13 cellular contexts compared by ENCODE assay signal in the genomic region with DNA sequence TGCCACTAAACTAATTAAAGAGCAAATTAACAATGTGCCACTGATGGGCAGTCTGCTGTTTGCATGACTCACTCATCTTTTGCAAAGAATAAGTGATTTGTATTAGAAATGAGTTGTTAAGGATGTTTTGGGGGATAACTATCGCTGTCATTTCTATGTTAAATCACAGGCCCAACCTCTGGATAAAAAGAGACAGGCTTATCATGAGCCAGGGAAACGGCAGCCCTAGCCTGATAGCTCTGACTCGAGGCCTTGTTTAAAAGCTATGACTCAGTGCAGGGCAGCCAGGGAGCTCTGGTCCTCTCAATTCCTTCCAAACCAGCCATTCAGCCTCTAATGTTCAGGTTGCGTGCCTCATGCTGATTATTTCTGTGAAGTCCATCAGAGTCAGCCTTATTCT.
DNase-seq lines count a peak whose midpoint lies in the region; ATAC-seq lines count a peak whose summit lies in the region.
"Had no signal": no experiment of that assay in that cellular context is flagged by ENCODE, and none has a peak within 500 bp of the region (broad histone marks: within the 10 kb centered on the region; RNA-seq: fewer than 3 reads in every experiment).

No MANE protein-coding gene starts in this region.

- H3K27ac ChIP-seq in GM23248 (no peak overlapping the region), neuronal stem cell (replicated peaks; ENCODE audit: low read length) (no peak overlapping the region)
- H3K27ac ChIP-seq: stomach had no signal

- H3K9me2 ChIP-seq in GM23248 (ENCODE audit: insufficient read depth) = no peaks in the 10 kb centered on the region

- ATAC-seq in HG03521 (IDR thresholded peaks at IDR 0.05; ENCODE audit: unreplicated experiment) (no peak), GM18502 (IDR thresholded peaks at IDR 0.05; ENCODE audit: poor library complexity, unreplicated experiment) (no peak)

- H4K91ac ChIP-seq in neuronal stem cell (ENCODE audit: low read depth, low read length, poor library complexity) = no peak overlapping the region

- H2AFZ ChIP-seq in GM23248 (peak overlapping the region; percentile 32), neuronal stem cell (ENCODE audit: low read length) (no peak overlapping the region)

- H3K4me1 ChIP-seq in GM23248 (ENCODE audit: insufficient read depth) = no peaks in the 10 kb centered on the region
- H3K4me1 ChIP-seq in neuronal stem cell (ENCODE audit: control insufficient read depth in 2 of 2, insufficient read depth in 1 of 2, low read depth in 1 of 2, low read length in 2 of 2) = no peaks in the 10 kb centered on the region
- H3K4me1 ChIP-seq: stomach had no signal

- no peak overlapping the region for H3K14ac ChIP-seq in neuronal stem cell (ENCODE audit: low read length)

- H3K4me2 ChIP-seq in GM23248 (ENCODE audit: unreplicated experiment) (no peak overlapping the region), neuronal stem cell (ENCODE audit: insufficient read depth, low read length, poor library complexity, severe bottlenecking) (no peak overlapping the region)

- no peak overlapping the region for H2BK12ac ChIP-seq in neuronal stem cell (ENCODE audit: low read length)

- no peaks in the 10 kb centered on the region for H3K79me2 ChIP-seq in GM23248 (ENCODE audit: insufficient read depth)

- no peaks in the 10 kb centered on the region for H3K27me3 ChIP-seq in GM23248 (replicated peaks; ENCODE audit: insufficient read depth)
- H3K27me3 ChIP-seq in neuronal stem cell (ENCODE audit: control insufficient read depth in 3 of 3, insufficient read depth in 3 of 3, low read depth in 1 of 3, low read length in 3 of 3) = no peaks in the 10 kb centered on the region
- H3K27me3 ChIP-seq: stomach had no signal

- 54 to 56% methylated on average over 4 of the region's 4 CpGs for WGBS in GM23248 (ENCODE audit: low coverage in 1 of 2, low lambda C conversion rate in 2 of 2, missing lambda C conversion rate in 2 of 2), 2 experiments
- no CpG with 5 or more reads among the region's 4 CpGs for WGBS in neuronal stem cell (ENCODE audit: extremely low coverage in 2 of 2, insufficient read length in 2 of 2, insufficient replicate concordance in 1 of 2), 2 donors

- in situ Hi-C loops in GM23248 (cut with MboI) (no loop called here), SK-MEL-5 (cut with HindIII; ENCODE audit: low pct_unique_long_range_greater_than_20kb, low sequenced_read_pairs) (no loop called here)

- no peak overlapping the region for H3K18ac ChIP-seq in neuronal stem cell (ENCODE audit: low read length)

- H4K20me1 ChIP-seq in GM23248 (ENCODE audit: insufficient read depth) = no peaks in the 10 kb centered on the region

- H2BK15ac ChIP-seq in neuronal stem cell (ENCODE audit: low read length) = no peak overlapping the region

- H3K4ac ChIP-seq in neuronal stem cell (ENCODE audit: low read length) = no peak overlapping the region

- no peak overlapping the region for H2AK5ac ChIP-seq in neuronal stem cell (ENCODE audit: low read depth, low read length)

- no peak overlapping the region for H3K23ac ChIP-seq in neuronal stem cell (ENCODE audit: low read depth, low read length, poor library complexity)

- H3K9ac ChIP-seq in GM23248 = no peak overlapping the region
- no peak overlapping the region for H3K9ac ChIP-seq in neuronal stem cell (ENCODE audit: low read depth, low read length, poor library complexity)

- no peaks in the 10 kb centered on the region for H3K79me1 ChIP-seq in neuronal stem cell (ENCODE audit: low read depth, low read length)

- H2BK120ac ChIP-seq in neuronal stem cell (ENCODE audit: low read depth, low read length) = no peak overlapping the region

- H3F3A ChIP-seq in GM23248 (ENCODE audit: insufficient read depth) = no peaks in the 10 kb centered on the region; the same call in 1 of the 2 replicates

- H3K9me3 ChIP-seq in GM23248 (ENCODE audit: low read depth) = no peaks in the 10 kb centered on the region
- no peaks in the 10 kb centered on the region for H3K9me3 ChIP-seq in neuronal stem cell (replicated peaks in 1 of 2; ENCODE audit: control insufficient read depth in 2 of 2, insufficient read depth in 1 of 2, low read depth in 1 of 2, low read length in 2 of 2)
- H3K9me3 ChIP-seq: stomach had no signal

- H2BK5ac ChIP-seq in neuronal stem cell (ENCODE audit: low read length) = no peak overlapping the region

- peak; percentile 70 for DNase-seq in GM23248
- DNase-seq in SK-MEL-5 (ENCODE audit: low read depth, low spot score) = peak; percentile 89
- DNase-seq in foreskin melanocyte = peak; percentile 93
- peak; percentile 35 for DNase-seq in neuronal stem cell (ENCODE audit: low spot score)
- DNase-seq in mesenteric fat pad (ENCODE audit: low spot score) = no peak
- DNase-seq in activated gamma-delta T cell (lab: John Stamatoyannopoulos, UW) = no peak
- DNase-seq: activated B cell treated with CpG ODN at 0.5 μM for 24 hours; activated naive CD4-positive, alpha-beta T cell treated with Interleukin-2 at 50 U/mL for 16 hours; DMS79; NCI-H1048; stomach had no signal

- H3K4me3 ChIP-seq in GM23248 (no peak overlapping the region), neuronal stem cell (ENCODE audit: low read length in 2 of 2) (no peak overlapping the region)
- H3K4me3 ChIP-seq: stomach had no signal

- no peak overlapping the region for H4K8ac ChIP-seq in neuronal stem cell (ENCODE audit: low read depth, low read length)

- H3K36me3 ChIP-seq in GM23248 (ENCODE audit: low read depth) (no peaks in the 10 kb centered on the region), neuronal stem cell (replicated peaks in 1 of 2; ENCODE audit: control insufficient read depth in 2 of 2, insufficient read depth in 2 of 2, low read length in 2 of 2) (no peaks in the 10 kb centered on the region)
- H3K36me3 ChIP-seq: stomach had no signal

Comparison
In these comparisons a context has a peak if more than half of its experiments do, and no peak if none do; other contexts are left out.
1. DNase-seq: peak in GM23248 (single experiment), SK-MEL-5 (single experiment), foreskin melanocyte (single experiment) and neuronal stem cell (single experiment); none in mesenteric fat pad (single experiment) and activated gamma-delta T cell (single experiment).